In genomic region chr17:14058051-14058450, GRCh38 we compare ENCODE assay signal across 18 cellular contexts. TPM values are rescaled to one million over a fixed set of nuclear protein-coding genes. Genes with fewer than 3 reads are reported as not detected.
A peak's percentile ranks its signal among the peaks of the same experiment; 100 is the strongest.
DNase-seq lines count a peak whose midpoint lies in the region; ATAC-seq and TF ChIP-seq lines count a peak whose summit lies in the region.
"Had no signal": no experiment of that assay in that cellular context is flagged by ENCODE, and none has a peak within 500 bp of the region (broad histone marks: within the 10 kb centered on the region; RNA-seq: fewer than 3 reads in every experiment).

No MANE protein-coding gene starts in this region.

- no peak overlapping the region for H3K4me3 Mint-ChIP-seq in HFFc6
- H3K4me3 Mint-ChIP-seq: B cell had no signal

- peaks cover 7% of the 10 kb centered on the region for H3K4me1 ChIP-seq in upper lobe of right lung
- H3K4me1 ChIP-seq in osteoblast (ENCODE audit: insufficient read depth, low read length): peaks cover 23% of the 10 kb centered on the region

- H2AFZ ChIP-seq in osteoblast (ENCODE audit: low read length): no peak overlapping the region

- no peaks in the 10 kb centered on the region for H3K27me3 ChIP-seq in upper lobe of right lung
- H3K27me3 ChIP-seq in osteoblast (ENCODE audit: insufficient read depth, low read length): no peaks in the 10 kb centered on the region

- H3K4me2 ChIP-seq in osteoblast (ENCODE audit: insufficient read depth, low read length): no peak overlapping the region

- H3K27ac Mint-ChIP-seq in HFFc6: 0 out of 2 replicates have a peak overlapping the region, but pooled peaks have one; percentile 34
- H3K27ac Mint-ChIP-seq: B cell had no signal

- ATAC-seq in upper lobe of right lung (no peak), GM18867 (IDR thresholded peaks at IDR 0.05; ENCODE audit: unreplicated experiment) (no peak), HG02840 (IDR thresholded peaks at IDR 0.05; ENCODE audit: low FRiP score, unreplicated experiment) (no peak)
- ATAC-seq: GM12878, HepG2 had no signal

- H3K79me2 ChIP-seq in osteoblast (ENCODE audit: insufficient read depth, low read length): peaks cover 32% of the 10 kb centered on the region

- no peaks in the 10 kb centered on the region for H4K20me1 ChIP-seq in osteoblast (ENCODE audit: insufficient read depth, low read length)

- H3K36me3 Mint-ChIP-seq in HFFc6 (ENCODE audit: low read depth): peaks cover 18% of the 10 kb centered on the region

- peak; percentile 45 for DNase-seq in AG20443 (ENCODE audit: low spot score)
- peak; percentile 18 for DNase-seq in HFFc6
- DNase-seq in dedifferentiated amniotic fluid mesenchymal stem cell (ENCODE audit: extremely low spot score): peak; percentile 15
- peak; percentile 35 for DNase-seq in fibroblast of villous mesenchyme (ENCODE audit: low read depth)
- no peak for DNase-seq in upper lobe of right lung
- no peak for DNase-seq in osteoblast (ENCODE audit: insufficient read length, low spot score, missing footprints)
- DNase-seq: DMS79 treated with DMSO at 0.1 percent for 48 hours, KG1, NCI-H1105 treated with DMSO at 0.1 percent for 48 hours, NCI-H1694 treated with DMSO at 0.1 percent for 48 hours, NCI-H510A treated with DMSO at 0.1 percent for 48 hours, NCI-H774, SIG-M5 had no signal

- no peak for TF ChIP-seq CTCF in HFFc6 (IDR thresholded peaks at IDR 0.05)
- no peak for TF ChIP-seq CTCF in fibroblast of villous mesenchyme (IDR thresholded peaks at IDR 0.05; ENCODE audit: insufficient read depth, low read depth, low read length)
- TF ChIP-seq CTCF in upper lobe of right lung (IDR thresholded peaks at IDR 0.05): no peak
- TF ChIP-seq CTCF in osteoblast (IDR thresholded peaks at IDR 0.05; ENCODE audit: extremely low read depth, low read depth, low read length): no peak

- no peaks in the 10 kb centered on the region for H3K9me3 Mint-ChIP-seq in HFFc6

- H3K27me3 Mint-ChIP-seq in HFFc6 (ENCODE audit: insufficient read depth): no peaks in the 10 kb centered on the region
- H3K27me3 Mint-ChIP-seq: B cell had no signal

- H3K36me3 ChIP-seq in upper lobe of right lung (no peaks in the 10 kb centered on the region), osteoblast (ENCODE audit: insufficient read depth, low read length) (peaks cover 3% of the 10 kb centered on the region)

- H3K4me1 Mint-ChIP-seq in HFFc6 (ENCODE audit: low read depth): peaks cover 46% of the 10 kb centered on the region
- H3K4me1 Mint-ChIP-seq: B cell had no signal

- H3K27ac ChIP-seq in upper lobe of right lung (no peak overlapping the region), osteoblast (ENCODE audit: low read depth, low read length) (no peak overlapping the region)

- H3K9me3 ChIP-seq in upper lobe of right lung (no peaks in the 10 kb centered on the region), osteoblast (ENCODE audit: low read depth, low read length) (no peaks in the 10 kb centered on the region)

- H3K4me3 ChIP-seq in fibroblast of villous mesenchyme (ENCODE audit: low read depth, low read length) (no peak overlapping the region), upper lobe of right lung (no peak overlapping the region), osteoblast (ENCODE audit: insufficient read depth, low read length) (no peak overlapping the region)
- H3K4me3 ChIP-seq: GM12878 had no signal

- intact Hi-C loops in upper lobe of right lung (cut with DNase I): no loop called here

RNA-seq across cellular contexts. Expression of gene COX10, which starts 11.3 kb away (rescaled TPM):
- total RNA-seq in HFFc6 (2021; fragmentation: NEBNext Ultra II Directional; extraction: Animal tissue kit (Norgen Biotek cat#: 25700)): 10 to 100 TPM; 12.2 to 16.2 (median 14.8) TPM
- total RNA-seq in fibroblast of villous mesenchyme (13.5 and 15.5 TPM in 2 replicates), upper lobe of right lung (13.5 TPM), osteoblast (14.1 and 14.8 TPM in 2 replicates)

Comparison
In these comparisons a context has a peak if more than half of its experiments do, and no peak if none do; other contexts are left out.
1. DNase-seq: peak in AG20443 (single experiment), HFFc6 (single experiment), dedifferentiated amniotic fluid mesenchymal stem cell (single experiment) and fibroblast of villous mesenchyme (single experiment); none in upper lobe of right lung (single experiment) and osteoblast (single experiment).